Comparison of ENCODE assay signal across 19 cellular contexts in genomic region chr21:43764576-43765495, GRCh38. TPM values are rescaled to one million over a fixed set of nuclear protein-coding genes. Genes with fewer than 3 reads are reported as not detected.
DNase-seq lines count a peak whose midpoint lies in the region; ATAC-seq and TF ChIP-seq lines count a peak whose summit lies in the region.
"Had no signal": no experiment of that assay in that cellular context is flagged by ENCODE, and none has a peak within 500 bp of the region (broad histone marks: within the 10 kb centered on the region; RNA-seq: fewer than 3 reads in every experiment).

No MANE protein-coding gene starts in this region.

- no peaks in the 10 kb centered on the region for H4K20me1 ChIP-seq in GM23338 (replicated peaks; ENCODE audit: insufficient read depth)

- ATAC-seq in GM23338: no peak
- no peak for ATAC-seq in RWPE2 (ENCODE audit: low read depth)
- no peak for ATAC-seq in stimulated activated naive B cell treated with anti-CD40 and anti-IgM and Interleukin-4, amounts not matched to agents 10 μg/mL and 1 μg/mL and 100 μg/mL, for 72 hours (replicated peaks)
- ATAC-seq: sciatic nerve, T-helper 17 cell had no signal

- no peaks in the 10 kb centered on the region for H3K9me3 Mint-ChIP-seq in GM23338
- H3K9me3 Mint-ChIP-seq in stimulated activated naive B cell treated with anti-CD40 and anti-IgM and Interleukin-4, amounts not matched to agents 10 μg/mL and 1 μg/mL and 100 μg/mL, for 72 hours: no peaks in the 10 kb centered on the region
- H3K9me3 Mint-ChIP-seq: activated naive CD4-positive, alpha-beta T cell treated with anti-CD3 and anti-CD28 coated beads, Interleukin-2, amount 10 ng/mL, durations not matched to agents 7 days and 5 days; IgD-negative memory B cell; memory B cell had no signal

- peaks cover 22% of the 10 kb centered on the region for H3K4me1 Mint-ChIP-seq in GM23338
- peaks cover 9 to 10% of the 10 kb centered on the region in 2 donors for H3K4me1 Mint-ChIP-seq in stimulated activated naive B cell treated with anti-CD40 and anti-IgM and Interleukin-4, amounts not matched to agents 10 μg/mL and 1 μg/mL and 100 μg/mL, for 72 hours
- H3K4me1 Mint-ChIP-seq: activated naive CD4-positive, alpha-beta T cell treated with anti-CD3 and anti-CD28 coated beads, Interleukin-2, amount 10 ng/mL, durations not matched to agents 7 days and 5 days; T-helper 17 cell had no signal

- no peaks in the 10 kb centered on the region for H3K9me2 ChIP-seq in GM23338 (ENCODE audit: insufficient read depth)

- no peaks in the 10 kb centered on the region for H3F3A ChIP-seq in GM23338 (replicated peaks; ENCODE audit: low read depth)

- peak overlapping the region; percentile 56; the same call in 1 of the 2 replicates for H3K27ac Mint-ChIP-seq in GM23338
- H3K27ac Mint-ChIP-seq in stimulated activated naive B cell treated with anti-CD40 and anti-IgM and Interleukin-4, amounts not matched to agents 10 μg/mL and 1 μg/mL and 100 μg/mL, for 72 hours: peak overlapping the region; percentile 75
- H3K27ac Mint-ChIP-seq: activated naive CD4-positive, alpha-beta T cell treated with anti-CD3 and anti-CD28 coated beads, Interleukin-2, amount 10 ng/mL, durations not matched to agents 7 days and 5 days; memory B cell; T-helper 17 cell had no signal

- peaks cover 6% of the 10 kb centered on the region for H3K27me3 Mint-ChIP-seq in GM23338 (ENCODE audit: insufficient read depth, low read depth, poor library complexity)
- H3K27me3 Mint-ChIP-seq in stimulated activated naive B cell treated with anti-CD40 and anti-IgM and Interleukin-4, amounts not matched to agents 10 μg/mL and 1 μg/mL and 100 μg/mL, for 72 hours: peaks cover 0 to 9% of the 10 kb centered on the region in 2 donors
- H3K27me3 Mint-ChIP-seq: T-helper 17 cell had no signal

- no peak overlapping the region for H3K4me3 Mint-ChIP-seq in GM23338
- no peak overlapping the region for H3K4me3 Mint-ChIP-seq in stimulated activated naive B cell treated with anti-CD40 and anti-IgM and Interleukin-4, amounts not matched to agents 10 μg/mL and 1 μg/mL and 100 μg/mL, for 72 hours
- H3K4me3 Mint-ChIP-seq: activated naive CD4-positive, alpha-beta T cell treated with anti-CD3 and anti-CD28 coated beads, Interleukin-2, amount 10 ng/mL, durations not matched to agents 7 days and 5 days; IgD-negative memory B cell; memory B cell; T-helper 17 cell had no signal

- H3K27ac ChIP-seq in GM23338 (ENCODE audit: low read depth) (no peak overlapping the region), RWPE2 (ENCODE audit: poor library complexity, severe bottlenecking) (peak overlapping the region; percentile 66)
- H3K27ac ChIP-seq: brain microvascular endothelial cell, thyroid gland had no signal

- H3K27me3 ChIP-seq in GM23338 (ENCODE audit: insufficient read depth) (no peaks in the 10 kb centered on the region), RWPE2 (ENCODE audit: insufficient read depth, poor library complexity, severe bottlenecking) (no peaks in the 10 kb centered on the region)
- H3K27me3 ChIP-seq: brain microvascular endothelial cell, thyroid gland had no signal

- no peak for TF ChIP-seq CTCF in GM23338 (conservative IDR thresholded peaks at IDR 0.05; ENCODE audit: low read depth in 2 of 2)
- no peak for TF ChIP-seq CTCF in RWPE2 (IDR thresholded peaks at IDR 0.05; ENCODE audit: poor library complexity, severe bottlenecking)
- no peak for TF ChIP-seq CTCF in fibroblast of mammary gland (conservative IDR thresholded peaks at IDR 0.05; ENCODE audit: control insufficient read depth, insufficient read depth, low read depth, low read length)

- H3K36me3 ChIP-seq in GM23338 (ENCODE audit: insufficient read depth): no peaks in the 10 kb centered on the region
- H3K36me3 ChIP-seq in RWPE2 (ENCODE audit: low read depth): peaks cover 28% of the 10 kb centered on the region
- H3K36me3 ChIP-seq: thyroid gland had no signal

- H3K4me3 ChIP-seq in GM23338 (no peak overlapping the region), RWPE2 (ENCODE audit: severe bottlenecking) (no peak overlapping the region), fibroblast of mammary gland (ENCODE audit: control insufficient read depth, low read depth, low read length) (no peak overlapping the region)
- H3K4me3 ChIP-seq: thyroid gland had no signal

- peaks cover 5% of the 10 kb centered on the region; the same call in 1 of the 2 replicates for H3K4me1 ChIP-seq in GM23338 (ENCODE audit: insufficient read depth)
- H3K4me1 ChIP-seq in RWPE2 (ENCODE audit: insufficient read depth, poor library complexity, severe bottlenecking): peaks cover 28% of the 10 kb centered on the region

- H3K4me2 ChIP-seq in GM23338: no peak overlapping the region

- no peak overlapping the region for H2AFZ ChIP-seq in GM23338

- DNase-seq in GM23338 (ENCODE audit: low spot score): no peak
- DNase-seq in RWPE2 (ENCODE audit: low spot score): no peak
- DNase-seq in fibroblast of mammary gland (ENCODE audit: low read depth): peak; percentile 59
- no peak for DNase-seq in stimulated activated naive B cell treated with anti-CD40 and anti-IgM and Interleukin-4, amounts not matched to agents 10 μg/mL and 1 μg/mL and 100 μg/mL, for 72 hours
- DNase-seq in dedifferentiated amniotic fluid mesenchymal stem cell (ENCODE audit: extremely low spot score): no peak
- no peak for DNase-seq in Kasumi-1 (lab: John Stamatoyannopoulos, UW)
- no peak for DNase-seq in NCI-H82 treated with DMSO at 0.1 percent for 48 hours (lab: John Stamatoyannopoulos, UW; ENCODE audit: unreplicated experiment)
- DNase-seq: activated CD4-positive, alpha-beta T cell treated with anti-CD3 and anti-CD28 coated beads for 1 hour; activated naive CD4-positive, alpha-beta T cell treated with anti-CD3 and anti-CD28 coated beads, Interleukin-2, amount 10 ng/mL, durations not matched to agents 7 days and 5 days; brain microvascular endothelial cell; C1 segment of cervical spinal cord; DMS79; NCI-H1092; stimulated activated CD4-positive, alpha-beta T cell treated with anti-CD3 and anti-CD28 coated beads, Interleukin-4, amount 100 ng/mL, for 24 hours; T-helper 17 cell; thyroid gland had no signal

- no peaks in the 10 kb centered on the region for H3K79me2 ChIP-seq in GM23338 (replicated peaks; ENCODE audit: insufficient read depth)

- H3K9me3 ChIP-seq in RWPE2 (ENCODE audit: severe bottlenecking): no peaks in the 10 kb centered on the region
- H3K9me3 ChIP-seq: thyroid gland had no signal

- peaks cover 19% of the 10 kb centered on the region for H3K36me3 Mint-ChIP-seq in GM23338 (ENCODE audit: low read depth)
- H3K36me3 Mint-ChIP-seq in stimulated activated naive B cell treated with anti-CD40 and anti-IgM and Interleukin-4, amounts not matched to agents 10 μg/mL and 1 μg/mL and 100 μg/mL, for 72 hours: peaks cover 8 to 27% of the 10 kb centered on the region in 2 donors

TF ChIP-seq in GM23338, 12 proteins besides CTCF, POLR2A, EP300 and RAD21:
- TF ChIP-seq STAT1 (IDR thresholded peaks at IDR 0.05; ENCODE audit: unreplicated experiment): no peak

RNA-seq across cellular contexts. Expression of gene CSTB, which starts 11.3 kb away (rescaled TPM):
- 10.0 and 10.1 TPM in 2 replicates for total RNA-seq in GM23338 (2014; rRNA removed; shearing (Covaris generic))
- polyA plus RNA-seq in GM23338 (2016; fragmentation: Nextera tagmentation; extraction: Ambion mirVana): 142 and 147 TPM in 2 replicates

RNA-seq across cellular contexts. Expression of gene RRP1, which starts 24.5 kb away (rescaled TPM):
- 54.6 and 63.5 TPM in 2 replicates for total RNA-seq in GM23338 (2014; rRNA removed; shearing (Covaris generic))
- polyA plus RNA-seq in GM23338 (2016; fragmentation: Nextera tagmentation; extraction: Ambion mirVana): 33.2 and 36.5 TPM in 2 replicates

RNA-seq across cellular contexts. Expression of gene PDXK, which starts 45.9 kb away (rescaled TPM):
- total RNA-seq in GM23338 (2014; rRNA removed; shearing (Covaris generic)): 56.7 and 66.3 TPM in 2 replicates
- 48.6 and 53.2 TPM in 2 replicates for polyA plus RNA-seq in GM23338 (2016; fragmentation: Nextera tagmentation; extraction: Ambion mirVana)
